ENCODE assay signal across 19 cellular contexts in the genomic region with DNA sequence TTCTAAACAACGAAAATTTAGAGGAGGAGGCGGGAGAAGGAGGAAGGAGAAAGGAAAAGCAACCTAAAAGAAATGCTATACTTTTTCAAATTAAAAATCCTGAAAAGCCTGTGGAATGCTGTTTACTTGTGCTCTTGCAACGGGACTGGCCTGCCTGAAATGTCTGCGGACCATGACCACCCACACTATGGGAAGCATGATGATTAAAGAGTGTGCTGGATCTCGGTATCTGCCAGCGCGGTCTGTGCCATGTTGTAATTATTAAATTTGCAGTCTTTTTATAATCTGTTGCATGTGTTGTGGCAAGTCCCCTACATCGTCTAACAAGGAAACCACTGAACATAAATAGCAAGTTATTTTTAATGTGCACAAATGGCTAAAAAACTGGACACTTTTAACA.
A peak's percentile ranks its signal among the peaks of the same experiment; 100 is the strongest.
DNase-seq lines count a peak whose midpoint lies in the region; TF ChIP-seq lines count a peak whose summit lies in the region.
"Had no signal": no experiment of that assay in that cellular context is flagged by ENCODE, and none has a peak within 500 bp of the region (broad histone marks: within the 10 kb centered on the region; RNA-seq: fewer than 3 reads in every experiment).

No MANE protein-coding gene starts in this region.

- H3K36me3 ChIP-seq in SK-N-SH (replicated peaks in 1 of 2; ENCODE audit: control insufficient read depth in 1 of 2, insufficient read depth in 2 of 2, low read length in 1 of 2) (no peaks in the 10 kb centered on the region), urinary bladder (ENCODE audit: insufficient read depth) (no peaks in the 10 kb centered on the region), breast epithelium (no peaks in the 10 kb centered on the region)
- H3K36me3 ChIP-seq: gastrocnemius medialis, Peyer's patch had no signal

- POLR2A ChIA-PET in SK-N-SH (lab: Yijun Ruan, JAX), result no interaction called here

- H3K9me2 ChIP-seq in SK-N-SH, result no peaks in the 10 kb centered on the region

- H3K4me1 ChIP-seq in SK-N-SH (ENCODE audit: control insufficient read depth in 1 of 2, insufficient read depth in 2 of 2, low read depth in 1 of 2, low read length in 1 of 2) (peaks cover 13 to 32% of the 10 kb centered on the region in 2 experiments), urinary bladder (ENCODE audit: insufficient read depth) (no peaks in the 10 kb centered on the region), breast epithelium (no peaks in the 10 kb centered on the region)
- H3K4me1 ChIP-seq: gastrocnemius medialis, Peyer's patch had no signal

- peak; percentile 10; the same call in 1 of the 2 replicates for TF ChIP-seq RAD21 in SK-N-SH (IDR thresholded peaks at IDR 0.05; ENCODE audit: low read length)

- H3F3A ChIP-seq in SK-N-SH (replicated peaks; ENCODE audit: insufficient read depth), result no peaks in the 10 kb centered on the region

- 0 out of 2 replicates have a peak overlapping the region, but pooled peaks have one; percentile 7 for H3K9ac ChIP-seq in SK-N-SH

- peak overlapping the region; percentile 6; the same call in 1 of the 2 replicates for H2AFZ ChIP-seq in SK-N-SH (ENCODE audit: low read depth)

- TF ChIP-seq POLR2A in erythroblast (IDR thresholded peaks at IDR 0.05; ENCODE audit: low read length), result no peak
- TF ChIP-seq POLR2A in breast epithelium (IDR thresholded peaks at IDR 0.05), result no peak

- H3K4me2 ChIP-seq in SK-N-SH, result peak overlapping the region; percentile 72

- no peaks in the 10 kb centered on the region for H3K79me2 ChIP-seq in SK-N-SH (ENCODE audit: insufficient read depth)

- H3K27ac ChIP-seq in SK-N-SH (ENCODE audit: low read depth in 2 of 2, low read length in 1 of 2), result peak overlapping the region in 1 of 2 experiments; percentile 34; a peak in 2 of 4 replicates
- no peak overlapping the region for H3K27ac ChIP-seq in urinary bladder (ENCODE audit: low read depth)
- no peak overlapping the region for H3K27ac ChIP-seq in breast epithelium
- H3K27ac ChIP-seq: gastrocnemius medialis, Peyer's patch had no signal

- 26% methylated on average over 8 of the region's 8 CpGs for WGBS in SK-N-SH (ENCODE audit: low lambda C conversion rate)
- 52% methylated on average over 8 of the region's 8 CpGs for WGBS in urinary bladder

- DNase-seq in EL, result peak; percentile 21
- DNase-seq in SK-N-SH, result peak; percentile 55
- peak; percentile 54 for DNase-seq in fibroblast of the aortic adventitia (ENCODE audit: low read depth)
- DNase-seq in erythroblast (lab: John Stamatoyannopoulos, UW), result no peak
- no peak for DNase-seq in breast epithelium (ENCODE audit: low spot score in 2 of 2)
- no peak for DNase-seq in activated CD8-positive, alpha-beta memory T cell treated with anti-CD3 and anti-CD28 coated beads for 24 hours
- DNase-seq: activated CD4-positive, CD25-positive, alpha-beta regulatory T cell; activated CD8-positive, alpha-beta memory T cell treated with anti-CD3 and anti-CD28 coated beads, Interleukin-2, amount 50 U/mL, for 4 hours; activated naive CD4-positive, alpha-beta T cell treated with Interleukin-2 at 50 U/mL for 16 hours; CD4-positive, alpha-beta memory T cell; effector CD4-positive, alpha-beta T cell; gastrocnemius medialis; GDM1; natural killer cell; NCI-H1048; NCI-H748 treated with DMSO at 0.1 percent for 48 hours; Peyer's patch had no signal

- CTCF ChIA-PET in SK-N-SH (lab: Yijun Ruan, JAX), result interaction anchor here (0.7 to 1.9 kb wide), 3 partner anchors 62 to 79 kb away, joined by 4 to 6 read pairs (median 6); no protein-coding TSS in a partner anchor

- H3K27me3 ChIP-seq in SK-N-SH (ENCODE audit: insufficient read depth), result no peaks in the 10 kb centered on the region
- no peaks in the 10 kb centered on the region for H3K27me3 ChIP-seq in breast epithelium
- H3K27me3 ChIP-seq: gastrocnemius medialis, Peyer's patch had no signal

- TF ChIP-seq CTCF in SK-N-SH (IDR thresholded peaks at IDR 0.05) (no peak), fibroblast of the aortic adventitia (IDR thresholded peaks at IDR 0.05; ENCODE audit: insufficient read depth, low read length) (no peak), breast epithelium (IDR thresholded peaks at IDR 0.05) (no peak)

- H3K4me3 ChIP-seq in SK-N-SH (ENCODE audit: low read depth in 2 of 2, low read length in 1 of 2) (peak overlapping the region; percentile 17 to 19; a peak in 2 of 4 replicates), fibroblast of the aortic adventitia (ENCODE audit: low read depth, low read length) (peak overlapping the region; percentile 14), urinary bladder (ENCODE audit: low read depth, low read length) (peak overlapping the region; percentile 5), breast epithelium (no peak overlapping the region)
- H3K4me3 ChIP-seq: gastrocnemius medialis, lung, Peyer's patch had no signal

- no peaks in the 10 kb centered on the region for H3K9me3 ChIP-seq in SK-N-SH
- H3K9me3 ChIP-seq in breast epithelium, result no peaks in the 10 kb centered on the region
- H3K9me3 ChIP-seq: gastrocnemius medialis, Peyer's patch had no signal

- peak in 1 of 2 experiments; percentile 74; a peak in 2 of 4 replicates for TF ChIP-seq EP300 in SK-N-SH (IDR thresholded peaks at IDR 0.05; ENCODE audit: borderline replicate concordance in 1 of 2, low read depth in 1 of 2, low read length in 1 of 2)

- intact Hi-C loops in breast epithelium (cut with DNase I; ENCODE audit: low total_unique reads), result no loop called here

- H4K20me1 ChIP-seq in SK-N-SH (ENCODE audit: insufficient read depth), result no peaks in the 10 kb centered on the region

TF ChIP-seq in SK-N-SH, 30 proteins besides CTCF, POLR2A, EP300 and RAD21:
- TF ChIP-seq EZH2phosphoT487 (IDR thresholded peaks at IDR 0.05; ENCODE audit: borderline replicate concordance, low read depth) (no peak), MXI1 (IDR thresholded peaks at IDR 0.05; ENCODE audit: low read depth, low read length) (peak; percentile 87), RCOR1 (IDR thresholded peaks at IDR 0.05; ENCODE audit: low read length) (peak; percentile 94), CHD2 (IDR thresholded peaks at IDR 0.05; ENCODE audit: low read length, partially characterized antibody) (peak; percentile 68), GATA2 (CRISPR knock-in tag; IDR thresholded peaks at IDR 0.05) (peak; percentile 60), FOXJ3 (CRISPR knock-in tag; IDR thresholded peaks at IDR 0.05) (peak; percentile 47; the same call in 1 of the 2 replicates), FOXM1 (IDR thresholded peaks at IDR 0.05; ENCODE audit: low read depth) (no peak), TCF12 (IDR thresholded peaks at IDR 0.05) (peak; percentile 49)
- TF ChIP-seq, protein P1, sequence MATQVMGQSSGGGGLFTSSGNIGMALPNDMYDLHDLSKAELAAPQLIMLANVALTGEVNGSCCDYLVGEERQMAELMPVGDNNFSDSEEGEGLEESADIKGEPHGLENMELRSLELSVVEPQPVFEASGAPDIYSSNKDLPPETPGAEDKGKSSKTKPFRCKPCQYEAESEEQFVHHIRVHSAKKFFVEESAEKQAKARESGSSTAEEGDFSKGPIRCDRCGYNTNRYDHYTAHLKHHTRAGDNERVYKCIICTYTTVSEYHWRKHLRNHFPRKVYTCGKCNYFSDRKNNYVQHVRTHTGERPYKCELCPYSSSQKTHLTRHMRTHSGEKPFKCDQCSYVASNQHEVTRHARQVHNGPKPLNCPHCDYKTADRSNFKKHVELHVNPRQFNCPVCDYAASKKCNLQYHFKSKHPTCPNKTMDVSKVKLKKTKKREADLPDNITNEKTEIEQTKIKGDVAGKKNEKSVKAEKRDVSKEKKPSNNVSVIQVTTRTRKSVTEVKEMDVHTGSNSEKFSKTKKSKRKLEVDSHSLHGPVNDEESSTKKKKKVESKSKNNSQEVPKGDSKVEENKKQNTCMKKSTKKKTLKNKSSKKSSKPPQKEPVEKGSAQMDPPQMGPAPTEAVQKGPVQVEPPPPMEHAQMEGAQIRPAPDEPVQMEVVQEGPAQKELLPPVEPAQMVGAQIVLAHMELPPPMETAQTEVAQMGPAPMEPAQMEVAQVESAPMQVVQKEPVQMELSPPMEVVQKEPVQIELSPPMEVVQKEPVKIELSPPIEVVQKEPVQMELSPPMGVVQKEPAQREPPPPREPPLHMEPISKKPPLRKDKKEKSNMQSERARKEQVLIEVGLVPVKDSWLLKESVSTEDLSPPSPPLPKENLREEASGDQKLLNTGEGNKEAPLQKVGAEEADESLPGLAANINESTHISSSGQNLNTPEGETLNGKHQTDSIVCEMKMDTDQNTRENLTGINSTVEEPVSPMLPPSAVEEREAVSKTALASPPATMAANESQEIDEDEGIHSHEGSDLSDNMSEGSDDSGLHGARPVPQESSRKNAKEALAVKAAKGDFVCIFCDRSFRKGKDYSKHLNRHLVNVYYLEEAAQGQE (IDR thresholded peaks at IDR 0.05; ENCODE audit: low read depth, low read length), result no peak

Comparison
In these comparisons a context has a peak if more than half of its experiments do, and no peak if none do; other contexts are left out.
1. DNase-seq: peak in EL (single experiment), SK-N-SH (single experiment) and fibroblast of the aortic adventitia (single experiment); none in erythroblast (0 of 2), breast epithelium (0 of 2) and activated CD8-positive, alpha-beta memory T cell treated with anti-CD3 and anti-CD28 coated beads for 24 hours (single experiment).
2. H3K4me3 ChIP-seq: peak in SK-N-SH (2 of 2), fibroblast of the aortic adventitia (single experiment) and urinary bladder (single experiment); none in breast epithelium (0 of 3).